Comparison of ENCODE assay signal across 1 cellular context in the genomic region with DNA sequence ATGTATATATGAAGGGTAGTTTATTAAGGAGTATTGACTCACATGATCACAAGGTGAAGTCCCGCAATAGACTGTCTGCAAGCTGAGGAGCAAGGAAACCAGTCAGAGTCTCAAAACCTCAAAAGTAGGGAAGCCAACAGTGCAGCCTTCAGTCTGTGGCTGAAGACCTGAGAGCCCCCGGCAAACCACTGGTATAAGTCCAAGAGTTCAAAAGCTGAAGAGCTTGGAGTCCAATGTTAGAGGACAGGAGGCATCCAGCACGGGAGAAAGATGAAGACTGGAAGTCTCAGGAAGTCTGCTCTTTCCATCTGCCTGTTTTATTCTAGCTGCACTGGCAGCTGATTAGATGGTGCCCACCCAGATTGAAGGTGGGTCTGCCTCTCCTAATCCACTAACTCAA. TPM values are rescaled to one million over a fixed set of nuclear protein-coding genes. Genes with fewer than 3 reads are reported as not detected.
"Had no signal": no experiment of that assay in that cellular context is flagged by ENCODE, and none has a peak within 500 bp of the region (broad histone marks: within the 10 kb centered on the region; RNA-seq: fewer than 3 reads in every experiment).

No MANE protein-coding gene starts in this region.

RNA-seq across cellular contexts. Expression of gene RBM20, which starts 33.4 kb away (rescaled TPM):
- total RNA-seq: MCF 10A had no signal
